ENCODE assay signal across 10 cellular contexts in the genomic region with DNA sequence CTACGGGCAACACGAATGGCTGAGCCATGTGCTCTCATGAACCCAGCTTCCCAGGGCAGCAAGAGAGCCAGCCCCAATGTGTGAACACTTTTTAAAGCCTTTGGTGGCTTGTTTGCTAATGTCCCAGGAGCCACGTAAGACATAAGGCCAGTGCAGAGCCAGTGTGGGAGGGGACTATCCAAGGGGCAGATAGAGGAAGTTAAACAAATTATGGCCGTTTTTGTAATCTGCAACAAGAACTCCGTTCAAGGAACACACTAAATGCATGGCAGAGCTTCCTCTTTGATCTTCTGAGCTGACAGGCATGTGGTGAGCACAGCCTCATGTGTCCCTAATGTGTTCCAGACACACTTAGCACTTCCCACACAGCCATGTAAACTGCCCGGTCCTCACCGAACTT.
"Had no signal": no experiment of that assay in that cellular context is flagged by ENCODE, and none has a peak within 500 bp of the region (broad histone marks: within the 10 kb centered on the region; RNA-seq: fewer than 3 reads in every experiment).

No MANE protein-coding gene starts in this region.

- H3K27me3 ChIP-seq: foreskin keratinocyte, thyroid gland had no signal

- H3K36me3 ChIP-seq: thyroid gland had no signal

- H3K4me1 ChIP-seq: foreskin keratinocyte, thyroid gland had no signal

- ATAC-seq: activated T-cell treated with anti-CD3 and anti-CD28 coated beads, Interleukin-2, amount 50 U/mL, for 72 hours; foreskin keratinocyte; naive thymus-derived CD4-positive, alpha-beta T cell had no signal

- DNase-seq: activated CD4-positive, alpha-beta memory T cell treated with anti-CD3 and anti-CD28 coated beads for 36 hours; activated naive CD8-positive, alpha-beta T cell treated with anti-CD3 and anti-CD28 coated beads, Interleukin-2, amount 10 ng/mL, durations not matched to agents 7 days and 5 days; activated T-cell treated with anti-CD3 and anti-CD28 coated beads, Interleukin-2, amount 50 U/mL, for 72 hours; anterior cingulate cortex; foreskin keratinocyte; immature natural killer cell; naive thymus-derived CD4-positive, alpha-beta T cell; posterior cingulate gyrus had no signal

- H3K4me3 ChIP-seq: smooth muscle cell, thyroid gland had no signal

- H3K27ac ChIP-seq: foreskin keratinocyte, thyroid gland had no signal

- H3K9me3 ChIP-seq: thyroid gland had no signal
